Comparison of ENCODE assay signal across 36 cellular contexts in genomic region chr10:34745244-34745643, GRCh38.
"Had no signal": no experiment of that assay in that cellular context is flagged by ENCODE, and none has a peak within 500 bp of the region (broad histone marks: within the 10 kb centered on the region; RNA-seq: fewer than 3 reads in every experiment).

No MANE protein-coding gene starts in this region.

- DNase-seq: activated CD4-positive, alpha-beta memory T cell treated with anti-CD3 and anti-CD28 coated beads, Interleukin-2, amount 10 ng/mL, durations not matched to agents 7 days and 5 days; activated CD4-positive, alpha-beta T cell treated with anti-CD3 and anti-CD28 coated beads for 1 hour; activated CD4-positive, alpha-beta T cell treated with anti-CD3 and anti-CD28 coated beads for 48 hours; activated CD4-positive, CD25-positive, alpha-beta regulatory T cell; activated CD8-positive, alpha-beta memory T cell treated with anti-CD3 and anti-CD28 coated beads for 24 hours; activated effector memory CD4-positive, alpha-beta T cell treated with anti-CD3 and anti-CD28 coated beads, Interleukin-2, amount 50 U/mL, for 16 hours; activated naive CD4-positive, alpha-beta T cell; activated naive CD4-positive, alpha-beta T cell treated with anti-CD3 and anti-CD28 coated beads, Interleukin-2, amount 50 U/mL, for 16 hours; activated naive CD8-positive, alpha-beta T cell treated with anti-CD3 and anti-CD28 coated beads for 36 hours; activated T-cell treated with anti-CD3 and anti-CD28 coated beads, Interleukin-2, amount 50 U/mL, for 1 hour; activated T-cell treated with anti-CD3 and anti-CD28 coated beads, Interleukin-2, amount 50 U/mL, for 72 hours; amniotic stem cell; aorta; brain microvascular endothelial cell; central memory CD4-positive, alpha-beta T cell; Kasumi-1; MG63; NCI-H1092; NCI-H1436 treated with DMSO at 0.1 percent for 48 hours; NCI-H1694 treated with DMSO at 0.1 percent for 48 hours; NCI-H2029; NCI-H510A; NCI-H526; NCI-H748 treated with DMSO at 0.1 percent for 48 hours; NK-92 treated with Interleukin-12 subunit alpha and Interleukin-12 subunit beta, amount 100 ng/mL, for 24 hours; Peyer's patch; RPMI8226; SIG-M5; SW 1271; T-helper 1 cell; T-helper 2 cell; T-helper 9 cell had no signal

- H3K36me3 ChIP-seq: brain microvascular endothelial cell, MG63, Peyer's patch had no signal

- H3K4me1 Mint-ChIP-seq: activated CD4-positive, alpha-beta memory T cell treated with anti-CD3 and anti-CD28 coated beads, Interleukin-2, amount 10 ng/mL, durations not matched to agents 7 days and 5 days; activated naive CD8-positive, alpha-beta T cell treated with anti-CD3 and anti-CD28 coated beads for 36 hours; activated T-helper 17 cell treated with anti-CD3 and anti-CD28 coated beads, Interleukin-2, amount 50 U/mL, for 72 hours had no signal

- H3K4me3 ChIP-seq: MG63, Peyer's patch had no signal

- H3K27ac Mint-ChIP-seq: activated CD4-positive, alpha-beta memory T cell treated with anti-CD3 and anti-CD28 coated beads, Interleukin-2, amount 10 ng/mL, durations not matched to agents 7 days and 5 days; activated naive CD8-positive, alpha-beta T cell treated with anti-CD3 and anti-CD28 coated beads for 36 hours; activated T-cell treated with anti-CD3 and anti-CD28 coated beads, Interleukin-2, amount 50 U/mL, for 72 hours; activated T-helper 17 cell treated with anti-CD3 and anti-CD28 coated beads, Interleukin-2, amount 50 U/mL, for 72 hours had no signal

- H3K4me3 Mint-ChIP-seq: activated CD4-positive, alpha-beta memory T cell treated with anti-CD3 and anti-CD28 coated beads, Interleukin-2, amount 10 ng/mL, durations not matched to agents 7 days and 5 days; activated naive CD8-positive, alpha-beta T cell treated with anti-CD3 and anti-CD28 coated beads for 36 hours; activated T-cell treated with anti-CD3 and anti-CD28 coated beads, Interleukin-2, amount 50 U/mL, for 72 hours; activated T-helper 17 cell treated with anti-CD3 and anti-CD28 coated beads, Interleukin-2, amount 50 U/mL, for 72 hours had no signal

- H3K27me3 ChIP-seq: brain microvascular endothelial cell, MG63, Peyer's patch had no signal

- H3K9me3 Mint-ChIP-seq: activated CD4-positive, alpha-beta memory T cell treated with anti-CD3 and anti-CD28 coated beads, Interleukin-2, amount 10 ng/mL, durations not matched to agents 7 days and 5 days; activated naive CD8-positive, alpha-beta T cell treated with anti-CD3 and anti-CD28 coated beads for 36 hours; activated T-cell treated with anti-CD3 and anti-CD28 coated beads, Interleukin-2, amount 50 U/mL, for 72 hours; activated T-helper 17 cell treated with anti-CD3 and anti-CD28 coated beads, Interleukin-2, amount 50 U/mL, for 72 hours had no signal

- H3K36me3 Mint-ChIP-seq: activated naive CD8-positive, alpha-beta T cell treated with anti-CD3 and anti-CD28 coated beads for 36 hours had no signal

- ATAC-seq: activated T-cell treated with anti-CD3 and anti-CD28 coated beads, Interleukin-2, amount 50 U/mL, for 72 hours; activated T-helper 17 cell treated with anti-CD3 and anti-CD28 coated beads, Interleukin-2, amount 50 U/mL, for 72 hours; Right ventricle myocardium inferior; SK-N-SH treated with all-trans-retinoic acid at 6 μM for 48 hours had no signal

- H3K27ac ChIP-seq: brain microvascular endothelial cell, Peyer's patch, VCaP had no signal

- H3K9me3 ChIP-seq: MG63, Peyer's patch had no signal
